In the genomic region with DNA sequence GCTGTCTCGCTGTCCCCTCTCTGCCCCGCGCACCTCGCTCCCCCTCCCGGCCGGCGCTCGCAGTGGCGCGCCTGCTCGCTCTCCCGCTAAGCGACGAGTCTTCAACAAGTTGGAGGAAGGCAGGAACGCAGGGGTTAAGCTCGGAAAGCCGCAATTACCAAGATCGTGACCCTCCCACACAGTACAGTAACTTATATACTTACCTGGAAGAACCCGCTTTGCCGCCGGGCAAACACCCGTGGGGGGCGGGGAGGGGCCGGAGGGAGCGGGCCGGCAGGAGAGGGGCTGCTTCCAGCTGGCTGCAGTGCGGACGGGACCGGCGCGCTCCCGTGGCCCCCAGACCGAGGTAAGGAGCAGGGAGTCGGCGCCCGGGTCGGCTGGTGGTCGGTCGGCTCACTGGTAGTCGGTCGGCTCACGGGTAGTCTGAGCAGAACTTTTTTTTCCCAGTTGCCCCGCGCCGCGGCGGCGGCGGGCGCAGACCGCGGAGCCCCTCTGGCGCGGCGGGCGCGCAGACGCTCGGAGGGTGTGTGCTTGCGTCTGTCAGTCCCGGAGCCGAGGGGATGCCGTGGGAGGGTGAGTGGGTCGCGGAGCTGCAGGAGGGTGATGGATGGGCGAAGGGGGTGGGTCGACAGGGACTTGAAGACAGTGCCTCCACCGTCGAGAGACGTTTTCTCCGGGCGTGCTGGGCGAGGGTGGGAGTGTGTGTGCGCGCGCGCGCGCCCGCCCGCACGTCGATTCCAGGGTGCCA, we compare ENCODE assay signal across 8 cellular contexts.
DNase-seq lines count a peak whose midpoint lies in the region; ATAC-seq, FAIRE-seq and TF ChIP-seq lines count a peak whose summit lies in the region.

No MANE protein-coding gene starts in this region.

- DNase-seq in A673 (ENCODE audit: low spot score) (peak; percentile 88), GM12891 (ENCODE audit: insufficient read length, low spot score) (no peak), NCI-H1105 (lab: John Stamatoyannopoulos, UW) (peak; percentile 28), heart right ventricle (no peak), sigmoid colon (no peak), occipital lobe (lab: John Stamatoyannopoulos, UW) (no peak)
- peak; percentile 52 to 63 for DNase-seq in activated T-cell treated with anti-CD3 and anti-CD28 coated beads, Interleukin-2, amount 50 U/mL, for 72 hours

- no peaks in the 10 kb centered on the region for H3K9me3 ChIP-seq in A673 (ENCODE audit: low read depth, low read length, poor library complexity, severe bottlenecking)
- no peaks in the 10 kb centered on the region for H3K9me3 ChIP-seq in heart right ventricle
- H3K9me3 ChIP-seq in sigmoid colon, result no peaks in the 10 kb centered on the region

- ATAC-seq in activated T-cell treated with anti-CD3 and anti-CD28 coated beads, Interleukin-2, amount 50 U/mL, for 72 hours (replicated peaks in 1 of 2), result peak; percentile 58 to 65
- ATAC-seq in heart right ventricle (peak in 2 of 8 donors; percentile 6 to 28), GM19452 (IDR thresholded peaks at IDR 0.05; ENCODE audit: unreplicated experiment) (no peak)

- H3K27ac Mint-ChIP-seq in activated T-cell treated with anti-CD3 and anti-CD28 coated beads, Interleukin-2, amount 50 U/mL, for 72 hours, result no peak overlapping the region

- H3K27ac ChIP-seq in A673 (ENCODE audit: low read depth, low read length, poor library complexity, severe bottlenecking) (no peak overlapping the region), heart right ventricle (no peak overlapping the region), sigmoid colon (no peak overlapping the region)

- no peak for TF ChIP-seq POLR2A in GM12891 (IDR thresholded peaks at IDR 0.05; ENCODE audit: low read depth, low read length)
- no peak for TF ChIP-seq POLR2A in sigmoid colon (IDR thresholded peaks at IDR 0.05)

- peaks cover 94% of the 10 kb centered on the region for H3K27me3 Mint-ChIP-seq in activated T-cell treated with anti-CD3 and anti-CD28 coated beads, Interleukin-2, amount 50 U/mL, for 72 hours (ENCODE audit: low read depth)

- intact Hi-C loops in A673 (cut with micrococcal nuclease; ENCODE audit: unreplicated experiment) (loop anchor here (5.0 kb wide), 1 partner anchor 103 kb away; a partner anchor contains a TSS), heart right ventricle (cut with DNase I) (loop anchor here in 6 of 10 donors (5.0 to 10.0 kb wide), 6 partner anchors 65 to 273 kb away; no protein-coding TSS in a partner anchor), sigmoid colon (cut with DNase I) (no loop called here)

- H3K36me3 ChIP-seq in A673 (ENCODE audit: insufficient read depth, low read length, poor library complexity, severe bottlenecking) (no peaks in the 10 kb centered on the region), heart right ventricle (no peaks in the 10 kb centered on the region), sigmoid colon (no peaks in the 10 kb centered on the region)

- peak; percentile 82 for FAIRE-seq in GM12891 (lab: Jason Lieb, UNC)

- peaks cover 54% of the 10 kb centered on the region for H3K4me1 Mint-ChIP-seq in activated T-cell treated with anti-CD3 and anti-CD28 coated beads, Interleukin-2, amount 50 U/mL, for 72 hours (ENCODE audit: low read depth)

- BruUV-seq in A673 (replicated peaks; lab: Mats Ljungman, UMichigan), result no TSS peak

- H3K4me3 ChIP-seq in A673 (ENCODE audit: low read depth, low read length, poor library complexity, severe bottlenecking) (peak overlapping the region; percentile 58), heart right ventricle (peak overlapping the region; percentile 35 to 74 (median 57)), sigmoid colon (peak overlapping the region in 3 of 4 donors; percentile 33 to 50 (median 50))

- H3K27me3 ChIP-seq in A673 (replicated peaks; ENCODE audit: insufficient read depth, low read depth, low read length, poor library complexity) (peaks cover 98% of the 10 kb centered on the region), heart right ventricle (peaks cover 23 to 100% (median 98%) of the 10 kb centered on the region in 7 donors), sigmoid colon (peaks cover 45 to 100% (median 96%) of the 10 kb centered on the region in 3 donors)

- H3K36me3 Mint-ChIP-seq in activated T-cell treated with anti-CD3 and anti-CD28 coated beads, Interleukin-2, amount 50 U/mL, for 72 hours (ENCODE audit: insufficient read depth in 2 of 2), result peaks cover 0 to 3% of the 10 kb centered on the region in 2 donors

- no peak for TF ChIP-seq EP300 in sigmoid colon (IDR thresholded peaks at IDR 0.05)

- peak overlapping the region; percentile 91 to 94 for H3K4me3 Mint-ChIP-seq in activated T-cell treated with anti-CD3 and anti-CD28 coated beads, Interleukin-2, amount 50 U/mL, for 72 hours

- H3K9me3 Mint-ChIP-seq in activated T-cell treated with anti-CD3 and anti-CD28 coated beads, Interleukin-2, amount 50 U/mL, for 72 hours, result no peaks in the 10 kb centered on the region

- CTCF ChIA-PET in A673 (lab: Charles Lee), result interaction anchor here (0.6 to 1.1 kb wide), 4 partner anchors 12 to 246 kb away, joined by 6 to 8 read pairs (median 6); no protein-coding TSS in a partner anchor

- H3K4me1 ChIP-seq in A673 (ENCODE audit: insufficient read depth, low read length, poor library complexity, severe bottlenecking), result peaks cover 53% of the 10 kb centered on the region
- peaks cover 10 to 83% (median 58%) of the 10 kb centered on the region in 9 donors for H3K4me1 ChIP-seq in heart right ventricle
- H3K4me1 ChIP-seq in sigmoid colon, result peaks cover 0 to 68% (median 53%) of the 10 kb centered on the region in 4 donors

- 0 to 1% methylated on average over 81 to 83 of the region's 83 CpGs for WGBS in heart right ventricle, 2 donors
- WGBS in sigmoid colon, 2 donors, result 1% methylated on average over 83 of the region's 83 CpGs

- POLR2A ChIA-PET in A673 (lab: Charles Lee; ENCODE audit: low non-redundant PET), result no interaction called here

- peak; percentile 64 for TF ChIP-seq CTCF in A673 (conservative IDR thresholded peaks at IDR 0.05; ENCODE audit: low read depth, low read length)
- TF ChIP-seq CTCF in heart right ventricle (IDR thresholded peaks at IDR 0.05), result peak in 7 of 9 donors; percentile 14 to 44 (median 29)
- TF ChIP-seq CTCF in sigmoid colon (IDR thresholded peaks at IDR 0.05), result no peak

TF ChIP-seq in GM12891, 5 proteins besides CTCF, POLR2A, EP300 and RAD21:
- TF ChIP-seq POU2F2 (IDR thresholded peaks at IDR 0.05; ENCODE audit: low read depth, low read length), result no peak
- TF ChIP-seq SPI1 (IDR thresholded peaks at IDR 0.05; ENCODE audit: low read depth, low read length), result no peak
- TF ChIP-seq TAF1 (IDR thresholded peaks at IDR 0.05; ENCODE audit: low read depth, low read length), result no peak
- no peak for TF ChIP-seq POLR2AphosphoS5 (IDR thresholded peaks at IDR 0.05; ENCODE audit: low read depth, low read length)
- no peak for TF ChIP-seq PAX5 (IDR thresholded peaks at IDR 0.05; ENCODE audit: insufficient read depth, low read length, severe bottlenecking)

Comparison
In these comparisons a context has a peak if more than half of its experiments do, and no peak if none do; other contexts are left out.
1. DNase-seq: peak in A673 (single experiment), NCI-H1105 (single experiment) and activated T-cell treated with anti-CD3 and anti-CD28 coated beads, Interleukin-2, amount 50 U/mL, for 72 hours (2 of 2); none in GM12891 (single experiment), heart right ventricle (0 of 2), sigmoid colon (single experiment) and occipital lobe (single experiment).
2. CTCF ChIP-seq: peak in A673 (single experiment) and heart right ventricle (7 of 9); none in sigmoid colon (0 of 4).
3. Peak in every context shown above with its lines, with median percentiles within 50 percentile points of each other: H3K4me3 ChIP-seq.